ENCODE assay signal across 10 cellular contexts in genomic region chr3:33855884-33856546, GRCh38. TPM values are rescaled to one million over a fixed set of nuclear protein-coding genes. Genes with fewer than 3 reads are reported as not detected.
DNase-seq lines count a peak whose midpoint lies in the region; ATAC-seq and TF ChIP-seq lines count a peak whose summit lies in the region.
"Had no signal": no experiment of that assay in that cellular context is flagged by ENCODE, and none has a peak within 500 bp of the region (broad histone marks: within the 10 kb centered on the region; RNA-seq: fewer than 3 reads in every experiment).

No MANE protein-coding gene starts in this region.

- H3K4me3 ChIP-seq in fibroblast of lung (replicated peaks in 1 of 4; ENCODE audit: control extremely low read depth in 1 of 4, insufficient read depth in 1 of 4, low read depth in 3 of 4, low read length in 4 of 4): no peak overlapping the region
- no peak overlapping the region for H3K4me3 ChIP-seq in smooth muscle cell
- H3K4me3 ChIP-seq: gastrocnemius medialis, Peyer's patch had no signal

- CTCF ChIA-PET in activated B cell treated with CpG ODN at 0.5 μM for 24 hours (lab: Charles Lee): no interaction called here

- TF ChIP-seq CTCF in activated B cell treated with CpG ODN at 0.5 μM for 24 hours (IDR thresholded peaks at IDR 0.05) (no peak), fibroblast of lung (conservative IDR thresholded peaks at IDR 0.05 in 1 of 2, IDR thresholded peaks at IDR 0.05 in 1 of 2; ENCODE audit: low read depth in 1 of 2, low read length in 2 of 2) (no peak), smooth muscle cell (IDR thresholded peaks at IDR 0.05; ENCODE audit: borderline replicate concordance, insufficient read depth, poor library complexity, severe bottlenecking) (no peak)

- H2AFZ ChIP-seq in fibroblast of lung (ENCODE audit: low read length) (no peak overlapping the region), smooth muscle cell (ENCODE audit: low read depth) (no peak overlapping the region)

- no peaks in the 10 kb centered on the region for H4K20me1 ChIP-seq in fibroblast of lung (ENCODE audit: control insufficient read depth, extremely low read depth, insufficient read depth, low read length)
- peaks cover 3% of the 10 kb centered on the region for H4K20me1 ChIP-seq in smooth muscle cell (ENCODE audit: low read depth)

- intact Hi-C loops in activated B cell treated with CpG ODN at 0.5 μM for 24 hours (cut with micrococcal nuclease): no loop called here

- H3K27me3 Mint-ChIP-seq in activated T-cell treated with anti-CD3 and anti-CD28 coated beads, Interleukin-2, amount 50 U/mL, for 72 hours (ENCODE audit: low read depth): no peaks in the 10 kb centered on the region
- H3K27me3 Mint-ChIP-seq in activated B cell treated with CpG ODN at 0.5 μM for 24 hours: no peaks in the 10 kb centered on the region

- peak overlapping the region; percentile 27 for H3K27ac ChIP-seq in fibroblast of lung (ENCODE audit: insufficient read depth, low read length)
- H3K27ac ChIP-seq in smooth muscle cell (ENCODE audit: low read depth): no peak overlapping the region
- H3K27ac ChIP-seq: gastrocnemius medialis, Peyer's patch had no signal

- H3K9ac ChIP-seq in fibroblast of lung (ENCODE audit: insufficient read depth, low read length) (no peak overlapping the region), smooth muscle cell (ENCODE audit: low read depth) (no peak overlapping the region)

- H3K4me2 ChIP-seq in fibroblast of lung (ENCODE audit: extremely low read depth, insufficient read depth, low read length) (no peak overlapping the region), smooth muscle cell (no peak overlapping the region)

- WGBS in smooth muscle cell (ENCODE audit: low lambda C conversion rate): 87% methylated on average over 10 of the region's 10 CpGs

- peak; percentile 45 for ATAC-seq in activated T-cell treated with anti-CD3 and anti-CD28 coated beads, Interleukin-2, amount 50 U/mL, for 72 hours (replicated peaks in 1 of 2)
- ATAC-seq in activated B cell treated with CpG ODN at 0.5 μM for 24 hours (ENCODE audit: low read depth): no peak
- peak; percentile 19 for ATAC-seq in stimulated activated effector memory CD8-positive, alpha-beta T cell treated with anti-CD3 and anti-CD28 coated beads, Interleukin-12 subunit alpha, Interleukin-12 subunit beta, amount 100 ng/mL, for 72 hours
- no peak for ATAC-seq in HG03139 (IDR thresholded peaks at IDR 0.05; ENCODE audit: unreplicated experiment)
- ATAC-seq: gastrocnemius medialis had no signal

- H3K36me3 ChIP-seq in fibroblast of lung (ENCODE audit: control insufficient read depth, insufficient read depth, low read length): no peaks in the 10 kb centered on the region
- H3K36me3 ChIP-seq in smooth muscle cell (ENCODE audit: low read depth): peaks cover 21% of the 10 kb centered on the region

- peaks cover 18 to 33% of the 10 kb centered on the region in 2 donors for H3K36me3 Mint-ChIP-seq in activated T-cell treated with anti-CD3 and anti-CD28 coated beads, Interleukin-2, amount 50 U/mL, for 72 hours (ENCODE audit: insufficient read depth in 2 of 2)
- H3K36me3 Mint-ChIP-seq in activated B cell treated with CpG ODN at 0.5 μM for 24 hours (ENCODE audit: low read depth): peaks cover 72% of the 10 kb centered on the region
- H3K36me3 Mint-ChIP-seq in stimulated activated effector memory CD8-positive, alpha-beta T cell treated with anti-CD3 and anti-CD28 coated beads, Interleukin-12 subunit alpha, Interleukin-12 subunit beta, amount 100 ng/mL, for 72 hours: peaks cover 100% of the 10 kb centered on the region

- POLR2A ChIA-PET in activated B cell treated with CpG ODN at 0.5 μM for 24 hours (lab: Charles Lee): no interaction called here

- H3K79me2 ChIP-seq in fibroblast of lung (ENCODE audit: control insufficient read depth, insufficient read depth, low read length) (no peaks in the 10 kb centered on the region), smooth muscle cell (ENCODE audit: low read depth) (no peaks in the 10 kb centered on the region)

- no peaks in the 10 kb centered on the region for H3F3A ChIP-seq in smooth muscle cell (ENCODE audit: low read depth)

- H3K9me3 ChIP-seq in fibroblast of lung (ENCODE audit: control insufficient read depth, insufficient read depth, low read depth, low read length) (no peaks in the 10 kb centered on the region), smooth muscle cell (replicated peaks; ENCODE audit: low read depth) (no peaks in the 10 kb centered on the region)
- H3K9me3 ChIP-seq: gastrocnemius medialis, Peyer's patch had no signal

- H3K4me1 ChIP-seq in fibroblast of lung (ENCODE audit: control insufficient read depth, extremely low read depth, insufficient read depth, low read length) (peaks cover 2% of the 10 kb centered on the region), smooth muscle cell (ENCODE audit: low read depth) (no peaks in the 10 kb centered on the region)
- H3K4me1 ChIP-seq: gastrocnemius medialis, Peyer's patch had no signal

- H3K27ac Mint-ChIP-seq in activated T-cell treated with anti-CD3 and anti-CD28 coated beads, Interleukin-2, amount 50 U/mL, for 72 hours: peak overlapping the region; percentile 95
- H3K27ac Mint-ChIP-seq in activated B cell treated with CpG ODN at 0.5 μM for 24 hours: peak overlapping the region; percentile 27
- peak overlapping the region; percentile 83 for H3K27ac Mint-ChIP-seq in stimulated activated effector memory CD8-positive, alpha-beta T cell treated with anti-CD3 and anti-CD28 coated beads, Interleukin-12 subunit alpha, Interleukin-12 subunit beta, amount 100 ng/mL, for 72 hours

- H3K4me3 Mint-ChIP-seq in activated T-cell treated with anti-CD3 and anti-CD28 coated beads, Interleukin-2, amount 50 U/mL, for 72 hours: no peak overlapping the region
- no peak overlapping the region for H3K4me3 Mint-ChIP-seq in activated B cell treated with CpG ODN at 0.5 μM for 24 hours
- H3K4me3 Mint-ChIP-seq in stimulated activated effector memory CD8-positive, alpha-beta T cell treated with anti-CD3 and anti-CD28 coated beads, Interleukin-12 subunit alpha, Interleukin-12 subunit beta, amount 100 ng/mL, for 72 hours: no peak overlapping the region

- no peaks in the 10 kb centered on the region for H3K27me3 ChIP-seq in fibroblast of lung (ENCODE audit: control insufficient read depth, insufficient read depth, low read length)
- no peaks in the 10 kb centered on the region for H3K27me3 ChIP-seq in smooth muscle cell (ENCODE audit: low read depth)
- H3K27me3 ChIP-seq: gastrocnemius medialis, Peyer's patch had no signal

- peaks cover 26% of the 10 kb centered on the region for H3K4me1 Mint-ChIP-seq in activated T-cell treated with anti-CD3 and anti-CD28 coated beads, Interleukin-2, amount 50 U/mL, for 72 hours (ENCODE audit: low read depth)
- peaks cover 3% of the 10 kb centered on the region for H3K4me1 Mint-ChIP-seq in activated B cell treated with CpG ODN at 0.5 μM for 24 hours
- H3K4me1 Mint-ChIP-seq in stimulated activated effector memory CD8-positive, alpha-beta T cell treated with anti-CD3 and anti-CD28 coated beads, Interleukin-12 subunit alpha, Interleukin-12 subunit beta, amount 100 ng/mL, for 72 hours: peaks cover 19% of the 10 kb centered on the region

- no peaks in the 10 kb centered on the region for H3K9me3 Mint-ChIP-seq in activated T-cell treated with anti-CD3 and anti-CD28 coated beads, Interleukin-2, amount 50 U/mL, for 72 hours
- no peaks in the 10 kb centered on the region for H3K9me3 Mint-ChIP-seq in activated B cell treated with CpG ODN at 0.5 μM for 24 hours
- no peaks in the 10 kb centered on the region for H3K9me3 Mint-ChIP-seq in stimulated activated effector memory CD8-positive, alpha-beta T cell treated with anti-CD3 and anti-CD28 coated beads, Interleukin-12 subunit alpha, Interleukin-12 subunit beta, amount 100 ng/mL, for 72 hours

- no peak for DNase-seq in activated T-cell treated with anti-CD3 and anti-CD28 coated beads, Interleukin-2, amount 50 U/mL, for 72 hours
- no peak for DNase-seq in activated T-cell treated with anti-CD3 and anti-CD28 coated beads for 4 hours
- no peak for DNase-seq in activated B cell treated with CpG ODN at 0.5 μM for 24 hours
- DNase-seq in fibroblast of lung (ENCODE audit: low read depth in 2 of 2): peak in 1 of 2 donors; percentile 55
- no peak for DNase-seq in stimulated activated effector memory CD8-positive, alpha-beta T cell treated with anti-CD3 and anti-CD28 coated beads, Interleukin-12 subunit alpha, Interleukin-12 subunit beta, amount 100 ng/mL, for 72 hours (ENCODE audit: low spot score in 2 of 2)
- no peak for DNase-seq in smooth muscle cell (lab: John Stamatoyannopoulos, UW; ENCODE audit: unreplicated experiment)
- DNase-seq in HT-29 (ENCODE audit: low spot score): no peak
- DNase-seq: gastrocnemius medialis, Peyer's patch had no signal

RNA-seq across cellular contexts. Expression of gene PDCD6IP, which starts 57.6 kb away (rescaled TPM):
- total RNA-seq in activated T-cell treated with anti-CD3 and anti-CD28 coated beads, Interleukin-2, amount 50 U/mL, for 72 hours: 100 to 1,000 TPM; 166 to 185 TPM
- 216 and 237 TPM in 2 replicates for total RNA-seq in activated B cell treated with CpG ODN at 0.5 μM for 24 hours
- total RNA-seq in fibroblast of lung: 76.5 and 99.4 TPM in 2 replicates
- 121 and 146 TPM in 2 replicates for polyA plus RNA-seq in fibroblast of lung
- 81.3 and 115 TPM in 2 replicates for polyA plus RNA-seq in fibroblast of lung (2012)
- polyA minus RNA-seq in fibroblast of lung (ENCODE audit: low replicate concordance): 61.1 and 63.4 TPM in 2 replicates
- 108 and 138 TPM in 2 replicates for total RNA-seq in smooth muscle cell
- 97.6 and 109 TPM in 2 replicates for polyA plus RNA-seq in smooth muscle cell
- total RNA-seq in HT-29 (2014; rRNA removed; shearing (Covaris generic)): 91.1 and 134 TPM in 2 replicates

Comparison
In these comparisons a context has a peak if more than half of its experiments do, and no peak if none do; other contexts are left out.
1. ATAC-seq: peak in activated T-cell treated with anti-CD3 and anti-CD28 coated beads, Interleukin-2, amount 50 U/mL, for 72 hours (2 of 2) and stimulated activated effector memory CD8-positive, alpha-beta T cell treated with anti-CD3 and anti-CD28 coated beads, Interleukin-12 subunit alpha, Interleukin-12 subunit beta, amount 100 ng/mL, for 72 hours (single experiment); none in activated B cell treated with CpG ODN at 0.5 μM for 24 hours (single experiment) and HG03139 (single experiment).
2. H3K27ac Mint-ChIP-seq: peak in every context shown above with its lines; median percentile 95 in activated T-cell treated with anti-CD3 and anti-CD28 coated beads, Interleukin-2, amount 50 U/mL, for 72 hours; 83 in stimulated activated effector memory CD8-positive, alpha-beta T cell treated with anti-CD3 and anti-CD28 coated beads, Interleukin-12 subunit alpha, Interleukin-12 subunit beta, amount 100 ng/mL, for 72 hours; 27 in activated B cell treated with CpG ODN at 0.5 μM for 24 hours.